ENCODE assay signal across 26 cellular contexts in the genomic region with DNA sequence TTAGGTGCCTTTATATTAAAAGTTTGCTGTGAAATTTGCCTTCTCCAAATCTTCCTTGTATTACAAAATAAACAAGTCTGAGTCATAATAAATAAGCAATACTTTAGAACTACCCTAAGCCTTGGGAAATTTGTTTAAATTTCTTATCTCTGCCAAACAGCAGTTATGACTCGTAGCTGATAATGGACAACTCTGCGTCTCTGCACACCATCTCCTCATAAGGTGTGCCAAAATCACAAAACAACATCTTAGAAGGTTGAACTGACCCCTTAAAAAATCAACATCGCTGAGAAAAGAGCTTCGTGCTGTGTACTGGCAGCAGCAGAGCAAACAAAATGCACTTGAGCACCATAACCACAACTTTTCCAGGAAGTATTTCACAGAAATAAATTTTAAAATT. TPM values are rescaled to one million over a fixed set of nuclear protein-coding genes. Genes with fewer than 3 reads are reported as not detected.
"Had no signal": no experiment of that assay in that cellular context is flagged by ENCODE, and none has a peak within 500 bp of the region (broad histone marks: within the 10 kb centered on the region; RNA-seq: fewer than 3 reads in every experiment).

No MANE protein-coding gene starts in this region.

- H3K4me1 ChIP-seq: colonic mucosa, heart right ventricle, sigmoid colon had no signal

- DNase-seq: colonic mucosa; dermis blood vessel endothelial cell; effector CD4-positive, alpha-beta T cell; endodermal cell; heart right ventricle; islet precursor cell; mammary epithelial cell; mucosa of descending colon; naive thymus-derived CD8-positive, alpha-beta T cell; posterior cingulate gyrus; sigmoid colon; small intestine; stimulated activated CD4-positive, alpha-beta T cell treated with anti-CD3 and anti-CD28 coated beads, Interleukin-12 subunit alpha, Interleukin-12 subunit beta, amount 100 ng/mL, for 4 hours; stimulated activated naive CD4-positive, alpha-beta T cell treated with Interleukin-2 at 50 U/mL for 16 hours; trophoblast cell had no signal

- H3K27ac ChIP-seq: colonic mucosa, heart right ventricle, sigmoid colon had no signal

- H3K36me3 ChIP-seq: colonic mucosa, heart right ventricle, sigmoid colon had no signal

- H3K9me3 ChIP-seq: colonic mucosa, heart right ventricle, mucosa of descending colon, sigmoid colon had no signal

- H3K4me3 ChIP-seq: colonic mucosa, heart right ventricle, mucosa of descending colon, sigmoid colon had no signal

- ATAC-seq: heart right ventricle; left lobe of liver; mucosa of descending colon; naive thymus-derived CD8-positive, alpha-beta T cell had no signal

- H3K27me3 ChIP-seq: colonic mucosa had no signal

RNA-seq across cellular contexts. Expression of gene OR13H1, which starts 22.0 kb away (rescaled TPM):
- total RNA-seq: colonic mucosa; dermis blood vessel endothelial cell; endodermal cell; endothelial cell of umbilical vein; frontal cortex; glomerular endothelial cell; heart right ventricle; left lobe of liver; lower leg skin; mammary epithelial cell; mucosa of descending colon; naive thymus-derived CD8-positive, alpha-beta T cell; osteocyte; pulmonary artery endothelial cell; sigmoid colon; urinary bladder had no signal
- polyA plus RNA-seq: endothelial cell of umbilical vein; esophagus; heart right ventricle; mammary epithelial cell; naive thymus-derived CD8-positive, alpha-beta T cell; neural cell; sigmoid colon; small intestine; thymus; urinary bladder had no signal
